1 cellular context compared by ENCODE assay signal in the genomic region with DNA sequence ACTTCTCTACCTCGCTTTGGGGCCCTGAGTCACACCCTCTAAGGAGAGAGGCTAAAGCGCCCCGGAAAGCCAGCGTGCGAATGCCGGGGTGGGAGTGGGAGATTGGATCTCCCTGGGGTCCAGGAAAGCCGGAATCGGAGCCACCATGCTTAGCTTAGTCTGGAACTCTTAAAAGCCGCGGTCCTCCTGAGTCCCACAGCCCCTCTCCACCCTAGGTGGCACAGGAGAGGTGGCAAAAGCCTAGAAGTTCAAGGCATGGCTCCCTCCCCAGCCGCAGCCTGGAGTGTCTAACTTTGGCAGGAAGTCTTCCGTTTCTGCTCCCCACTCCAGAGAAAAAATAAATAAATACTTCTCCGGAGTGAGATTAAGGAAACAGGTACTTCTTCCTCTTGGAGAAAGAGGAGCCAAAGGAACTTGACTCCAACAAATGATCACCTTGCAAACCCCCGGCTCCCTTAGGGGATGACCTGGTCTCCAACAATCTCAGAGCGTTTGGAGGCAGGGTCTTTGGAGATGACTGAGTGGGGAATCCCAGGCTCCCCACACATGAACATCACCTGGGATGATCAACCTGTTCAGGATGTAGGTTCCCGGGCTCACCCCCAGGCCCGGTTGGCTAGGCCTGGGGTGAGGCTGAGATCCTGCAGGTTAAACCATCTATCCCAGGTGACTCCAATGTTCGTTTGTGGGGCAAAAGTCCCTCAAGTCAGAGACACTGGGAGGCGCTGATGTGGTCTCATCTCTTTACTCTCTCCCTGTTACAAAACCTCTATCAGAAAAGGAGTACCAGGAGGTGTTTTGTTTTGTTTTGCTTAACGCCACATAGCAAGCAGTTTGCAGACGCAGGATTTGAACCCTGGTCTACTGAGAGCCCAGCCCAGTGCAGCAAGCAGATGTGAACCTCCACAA.
TF ChIP-seq lines count a peak whose summit lies in the region.

No MANE protein-coding gene starts in this region.

TF ChIP-seq in H1, 55 proteins besides CTCF, POLR2A, EP300 and RAD21 (continued from another document):
- no peak for TF ChIP-seq SUZ12 (IDR thresholded peaks at IDR 0.05; ENCODE audit: low read length)
- no peak for TF ChIP-seq CREB1 (IDR thresholded peaks at IDR 0.05)
- TF ChIP-seq SP1 (IDR thresholded peaks at IDR 0.05; ENCODE audit: low read depth, low read length): no peak
- TF ChIP-seq E2F6 (IDR thresholded peaks at IDR 0.05): no peak
- no peak for TF ChIP-seq TAF1 (IDR thresholded peaks at IDR 0.05; ENCODE audit: low read depth, low read length)
- TF ChIP-seq JUN (IDR thresholded peaks at IDR 0.05; ENCODE audit: low read depth, low read length): no peak
- no peak for TF ChIP-seq BRCA1 (IDR thresholded peaks at IDR 0.05; ENCODE audit: low read depth, low read length)
